ENCODE assay signal across 12 cellular contexts in genomic region chr13:50521750-50522149, GRCh38.
DNase-seq lines count a peak whose midpoint lies in the region; ATAC-seq and TF ChIP-seq lines count a peak whose summit lies in the region.
"Had no signal": no experiment of that assay in that cellular context is flagged by ENCODE, and none has a peak within 500 bp of the region (broad histone marks: within the 10 kb centered on the region; RNA-seq: fewer than 3 reads in every experiment).

No MANE protein-coding gene starts in this region.

- peak; percentile 55 for DNase-seq in MCF 10A (ENCODE audit: unreplicated experiment)
- DNase-seq in mammary epithelial cell: no peak
- no peak for DNase-seq in esophagus muscularis mucosa (ENCODE audit: extremely low spot score)
- DNase-seq in mesothelial cell of epicardium (ENCODE audit: low spot score in 2 of 2, unreplicated experiment in 2 of 2): no peak
- DNase-seq in uterus: no peak
- DNase-seq in HK-2 (ENCODE audit: unreplicated experiment): no peak
- no peak for DNase-seq in activated CD8-positive, alpha-beta T cell treated with anti-CD3 and anti-CD28 coated beads, Interleukin-2, amount 10 ng/mL, durations not matched to agents 7 days and 5 days
- DNase-seq: activated CD4-positive, alpha-beta memory T cell treated with anti-CD3 and anti-CD28 coated beads for 36 hours; anterior cingulate cortex; trophoblast cell had no signal

- H3K4me1 Mint-ChIP-seq in MCF 10A (ENCODE audit: insufficient read depth, unreplicated experiment): peaks cover 39% of the 10 kb centered on the region
- peaks cover 46% of the 10 kb centered on the region for H3K4me1 Mint-ChIP-seq in mesothelial cell of epicardium
- peaks cover 24% of the 10 kb centered on the region for H3K4me1 Mint-ChIP-seq in activated CD8-positive, alpha-beta T cell treated with anti-CD3 and anti-CD28 coated beads, Interleukin-2, amount 10 ng/mL, durations not matched to agents 7 days and 5 days (ENCODE audit: low read depth)

- 11% methylated on average over 3 of the region's 3 CpGs for WGBS in mammary epithelial cell (ENCODE audit: low coverage, missing lambda C conversion rate)
- 15% methylated on average over 3 of the region's 3 CpGs for WGBS in esophagus muscularis mucosa

- H3K36me3 Mint-ChIP-seq in MCF 10A (ENCODE audit: insufficient read depth, unreplicated experiment) (no peaks in the 10 kb centered on the region), mesothelial cell of epicardium (no peaks in the 10 kb centered on the region)
- no peaks in the 10 kb centered on the region for H3K36me3 Mint-ChIP-seq in activated CD8-positive, alpha-beta T cell treated with anti-CD3 and anti-CD28 coated beads, Interleukin-2, amount 10 ng/mL, durations not matched to agents 7 days and 5 days (ENCODE audit: low read depth)
- H3K36me3 Mint-ChIP-seq: activated CD4-positive, alpha-beta memory T cell treated with anti-CD3 and anti-CD28 coated beads for 36 hours had no signal

- H3K9me3 Mint-ChIP-seq in MCF 10A (ENCODE audit: unreplicated experiment): peaks cover 7% of the 10 kb centered on the region
- H3K9me3 Mint-ChIP-seq in mesothelial cell of epicardium: no peaks in the 10 kb centered on the region
- no peaks in the 10 kb centered on the region for H3K9me3 Mint-ChIP-seq in activated CD8-positive, alpha-beta T cell treated with anti-CD3 and anti-CD28 coated beads, Interleukin-2, amount 10 ng/mL, durations not matched to agents 7 days and 5 days (ENCODE audit: insufficient read depth)
- H3K9me3 Mint-ChIP-seq: activated CD4-positive, alpha-beta memory T cell treated with anti-CD3 and anti-CD28 coated beads for 36 hours had no signal

- TF ChIP-seq CTCF in MCF 10A (IDR thresholded peaks at IDR 0.05; ENCODE audit: unreplicated experiment) (no peak), mammary epithelial cell (conservative IDR thresholded peaks at IDR 0.05 in 1 of 2, IDR thresholded peaks at IDR 0.05 in 1 of 2; ENCODE audit: extremely low read depth in 1 of 2, insufficient read depth in 1 of 2, low read depth in 1 of 2, low read length in 2 of 2) (no peak), esophagus muscularis mucosa (IDR thresholded peaks at IDR 0.05) (no peak), mesothelial cell of epicardium (IDR thresholded peaks at IDR 0.05; ENCODE audit: unreplicated experiment) (no peak), uterus (IDR thresholded peaks at IDR 0.05) (no peak)

- H3K36me3 ChIP-seq in mammary epithelial cell (ENCODE audit: insufficient read depth, low read length) (no peaks in the 10 kb centered on the region), esophagus muscularis mucosa (no peaks in the 10 kb centered on the region), uterus (no peaks in the 10 kb centered on the region)
- H3K36me3 ChIP-seq: SJCRH30 had no signal

- no peak for TF ChIP-seq EP300 in esophagus muscularis mucosa (IDR thresholded peaks at IDR 0.05)

- H3K27ac Mint-ChIP-seq in MCF 10A (ENCODE audit: low read depth, unreplicated experiment) (peak overlapping the region; percentile 28), mesothelial cell of epicardium (peak overlapping the region; percentile 90)
- H3K27ac Mint-ChIP-seq in activated CD8-positive, alpha-beta T cell treated with anti-CD3 and anti-CD28 coated beads, Interleukin-2, amount 10 ng/mL, durations not matched to agents 7 days and 5 days: no peak overlapping the region
- H3K27ac Mint-ChIP-seq: activated CD4-positive, alpha-beta memory T cell treated with anti-CD3 and anti-CD28 coated beads for 36 hours had no signal

- POLR2A ChIA-PET in MCF 10A (lab: Yijun Ruan, JAX): interaction anchor here (0.7 to 1.6 kb wide), 18 partner anchors 8 to 444 kb away, joined by 3 to 6 read pairs (median 4); no protein-coding TSS in a partner anchor
- POLR2A ChIA-PET in activated CD8-positive, alpha-beta T cell treated with anti-CD3 and anti-CD28 coated beads, Interleukin-2, amount 10 ng/mL, durations not matched to agents 7 days and 5 days (lab: Charles Lee): interaction anchor here (0.9 kb wide), 1 partner anchor 8 kb away, joined by 5 read pairs; no protein-coding TSS in a partner anchor

- no peak overlapping the region for H3K9ac ChIP-seq in mammary epithelial cell (ENCODE audit: insufficient read depth, low read length)

- in situ Hi-C loops in mammary epithelial cell (cut with MboI; ENCODE audit: low sequenced_read_pairs in 2 of 2): no loop called here

- intact Hi-C loops in MCF 10A (cut with micrococcal nuclease) (no loop called here), mammary epithelial cell (cut with micrococcal nuclease) (no loop called here), esophagus muscularis mucosa (cut with DNase I) (loop anchor here (2.0 to 10.0 kb wide), 2 partner anchors 163 to 393 kb away; no protein-coding TSS in a partner anchor), uterus (cut with DNase I; ENCODE audit: low total_unique reads) (no loop called here)

- H3K4me1 ChIP-seq in mammary epithelial cell (ENCODE audit: insufficient read depth, low read length) (no peaks in the 10 kb centered on the region), esophagus muscularis mucosa (peaks cover 11 to 66% (median 60%) of the 10 kb centered on the region in 4 donors), uterus (no peaks in the 10 kb centered on the region)

- H4K20me1 ChIP-seq in mammary epithelial cell (ENCODE audit: insufficient read depth, low read length): no peaks in the 10 kb centered on the region

- no TSS peak for BruUV-seq in MCF 10A (replicated peaks; lab: Mats Ljungman, UMichigan)
- BruUV-seq in mammary epithelial cell (replicated peaks; lab: Mats Ljungman, UMichigan): no TSS peak

- H3K27me3 ChIP-seq in mammary epithelial cell (ENCODE audit: insufficient read depth, low read length) (no peaks in the 10 kb centered on the region), esophagus muscularis mucosa (no peaks in the 10 kb centered on the region), uterus (no peaks in the 10 kb centered on the region)
- H3K27me3 ChIP-seq: SJCRH30 had no signal

- TF ChIP-seq POLR2A in esophagus muscularis mucosa (IDR thresholded peaks at IDR 0.05; ENCODE audit: low read depth): no peak
- no peak for TF ChIP-seq POLR2A in uterus (IDR thresholded peaks at IDR 0.05)

- no peak for ATAC-seq in HG02763 (IDR thresholded peaks at IDR 0.05; ENCODE audit: unreplicated experiment)
- no peak for ATAC-seq in activated CD8-positive, alpha-beta T cell treated with anti-CD3 and anti-CD28 coated beads, Interleukin-2, amount 10 ng/mL, durations not matched to agents 7 days and 5 days

- H3K4me3 ChIP-seq in mammary epithelial cell (replicated peaks in 1 of 3; ENCODE audit: insufficient read depth in 1 of 3, low read depth in 2 of 3, low read length in 3 of 3): no peak overlapping the region
- H3K4me3 ChIP-seq in esophagus muscularis mucosa: no peak overlapping the region
- no peak overlapping the region for H3K4me3 ChIP-seq in uterus
- H3K4me3 ChIP-seq: SJCRH30 had no signal

- H3K79me2 ChIP-seq in mammary epithelial cell (ENCODE audit: insufficient read depth, low read length): no peaks in the 10 kb centered on the region

- no peak overlapping the region for H2AFZ ChIP-seq in mammary epithelial cell (ENCODE audit: low read depth, low read length)

- dilution Hi-C loops in mammary epithelial cell (cut with HindIII; ENCODE audit: low sequenced_read_pairs): no loop called here

- H3K27ac ChIP-seq in mammary epithelial cell (ENCODE audit: insufficient read depth, low read depth, low read length): no peak overlapping the region
- peak overlapping the region; percentile 40 to 64 (median 50) for H3K27ac ChIP-seq in esophagus muscularis mucosa (replicated peaks in 1 of 4)
- peak overlapping the region; percentile 28 to 36 for H3K27ac ChIP-seq in uterus
- H3K27ac ChIP-seq: SJCRH30 had no signal

- peak overlapping the region; percentile 17 for H3K4me3 Mint-ChIP-seq in MCF 10A (ENCODE audit: unreplicated experiment)
- no peak overlapping the region for H3K4me3 Mint-ChIP-seq in mesothelial cell of epicardium
- H3K4me3 Mint-ChIP-seq in activated CD8-positive, alpha-beta T cell treated with anti-CD3 and anti-CD28 coated beads, Interleukin-2, amount 10 ng/mL, durations not matched to agents 7 days and 5 days: no peak overlapping the region
- H3K4me3 Mint-ChIP-seq: activated CD4-positive, alpha-beta memory T cell treated with anti-CD3 and anti-CD28 coated beads for 36 hours had no signal

- H3K4me2 ChIP-seq in mammary epithelial cell (ENCODE audit: insufficient read depth, low read depth, low read length): no peak overlapping the region

- H3K27me3 Mint-ChIP-seq in MCF 10A (ENCODE audit: insufficient read depth, unreplicated experiment): no peaks in the 10 kb centered on the region
- peaks cover 14% of the 10 kb centered on the region for H3K27me3 Mint-ChIP-seq in mesothelial cell of epicardium (ENCODE audit: low read depth)
- H3K27me3 Mint-ChIP-seq in activated CD8-positive, alpha-beta T cell treated with anti-CD3 and anti-CD28 coated beads, Interleukin-2, amount 10 ng/mL, durations not matched to agents 7 days and 5 days (ENCODE audit: low read depth): peaks cover 14% of the 10 kb centered on the region
- H3K27me3 Mint-ChIP-seq: activated CD4-positive, alpha-beta memory T cell treated with anti-CD3 and anti-CD28 coated beads for 36 hours had no signal

- CTCF ChIA-PET in MCF 10A (lab: Yijun Ruan, JAX): interaction anchor here (1.3 kb wide), 1 partner anchor 362 kb away, joined by 4 read pairs; no protein-coding TSS in a partner anchor
- CTCF ChIA-PET in mammary epithelial cell (lab: Charles Lee; ENCODE audit: low non-redundant PET): no interaction called here
- CTCF ChIA-PET in activated CD8-positive, alpha-beta T cell treated with anti-CD3 and anti-CD28 coated beads, Interleukin-2, amount 10 ng/mL, durations not matched to agents 7 days and 5 days (lab: Charles Lee): interaction anchor here (1.3 kb wide), 1 partner anchor 546 kb away, joined by 3 read pairs; no protein-coding TSS in a partner anchor

- H3K9me3 ChIP-seq in mammary epithelial cell (replicated peaks; ENCODE audit: insufficient read depth, low read length): no peaks in the 10 kb centered on the region
- H3K9me3 ChIP-seq in esophagus muscularis mucosa: no peaks in the 10 kb centered on the region
- H3K9me3 ChIP-seq in uterus: no peaks in the 10 kb centered on the region
- H3K9me3 ChIP-seq: SJCRH30 had no signal
